In the genomic region with DNA sequence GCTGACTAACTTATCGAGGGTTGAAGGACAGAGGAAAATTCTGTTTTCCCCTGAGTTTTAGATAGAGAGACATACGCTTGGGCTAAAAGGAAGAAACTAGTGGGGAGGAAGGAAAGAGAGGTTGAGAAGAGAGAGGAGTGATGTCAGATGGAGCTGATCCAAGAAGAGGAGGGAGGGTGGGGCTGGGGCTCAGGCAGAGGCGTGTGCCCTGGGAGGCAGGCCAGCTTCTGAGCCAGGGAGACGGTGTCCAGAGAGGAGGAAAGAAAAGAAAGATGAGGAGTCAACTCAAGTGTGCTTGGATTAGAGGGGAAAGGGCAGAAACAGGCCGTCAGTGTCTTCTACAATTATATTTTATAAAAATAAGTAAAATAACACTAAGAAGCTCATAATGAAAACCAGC, we compare ENCODE assay signal across 12 cellular contexts. TPM values are rescaled to one million over a fixed set of nuclear protein-coding genes. Genes with fewer than 3 reads are reported as not detected.
DNase-seq lines count a peak whose midpoint lies in the region; ATAC-seq, FAIRE-seq and TF ChIP-seq lines count a peak whose summit lies in the region.
"Had no signal": no experiment of that assay in that cellular context is flagged by ENCODE, and none has a peak within 500 bp of the region (broad histone marks: within the 10 kb centered on the region; RNA-seq: fewer than 3 reads in every experiment).

No MANE protein-coding gene starts in this region.

- H3K27me3 ChIP-seq in bronchial epithelial cell (ENCODE audit: control insufficient read depth, insufficient read depth, low read length) (peaks cover 12% of the 10 kb centered on the region), hepatocyte (no peaks in the 10 kb centered on the region)

- H3K4me3 ChIP-seq in bronchial epithelial cell (ENCODE audit: low read depth, low read length) (no peak overlapping the region), hepatocyte (no peak overlapping the region)

- H3K9me3 ChIP-seq in hepatocyte (ENCODE audit: low read depth), result no peaks in the 10 kb centered on the region

- peak overlapping the region; percentile 86 for H3K27ac ChIP-seq in hepatocyte
- H3K27ac ChIP-seq: 22Rv1 had no signal

- no peak for ATAC-seq in HG03521 (IDR thresholded peaks at IDR 0.05; ENCODE audit: unreplicated experiment)

- H3K9me2 ChIP-seq in hepatocyte (replicated peaks; ENCODE audit: insufficient read depth), result no peaks in the 10 kb centered on the region

- H3K36me3 ChIP-seq in bronchial epithelial cell (ENCODE audit: control insufficient read depth, insufficient read depth, low read length) (no peaks in the 10 kb centered on the region), hepatocyte (replicated peaks; ENCODE audit: insufficient read depth, low read depth) (no peaks in the 10 kb centered on the region)

- peak overlapping the region; percentile 48 for H3K4me2 ChIP-seq in hepatocyte

- TF ChIP-seq CTCF in bronchial epithelial cell (IDR thresholded peaks at IDR 0.05; ENCODE audit: insufficient read depth, low read length, severe bottlenecking), result no peak
- no peak for TF ChIP-seq CTCF in hepatocyte (IDR thresholded peaks at IDR 0.05; ENCODE audit: poor library complexity)

- H4K20me1 ChIP-seq in hepatocyte (ENCODE audit: insufficient read depth, poor library complexity, severe bottlenecking), result no peaks in the 10 kb centered on the region

- FAIRE-seq in bronchial epithelial cell (lab: Jason Lieb, UNC) (no peak), urothelium cell line (lab: Jason Lieb, UNC) (peak; percentile 76)

- peaks cover 4% of the 10 kb centered on the region for H3K79me2 ChIP-seq in hepatocyte

- H2AFZ ChIP-seq in hepatocyte, result no peak overlapping the region

- peaks cover 37% of the 10 kb centered on the region for H3K4me1 ChIP-seq in hepatocyte (ENCODE audit: insufficient read depth)

- 62% methylated on average over 3 of the region's 5 CpGs for WGBS in hepatocyte (ENCODE audit: low lambda C conversion rate, missing lambda C conversion rate)

- peak; percentile 50 for DNase-seq in DMS 273 (lab: John Stamatoyannopoulos, UW; ENCODE audit: unreplicated experiment)
- DNase-seq in DMS 273 treated with DMSO at 0.1 percent for 48 hours (lab: John Stamatoyannopoulos, UW), result no peak
- DNase-seq in bronchial epithelial cell (ENCODE audit: low read depth), result peak; percentile 51
- DNase-seq in hepatocyte (ENCODE audit: low spot score), result peak; percentile 78
- DNase-seq in urothelium cell line (ENCODE audit: low spot score), result peak; percentile 85
- DNase-seq in DMS53 (lab: John Stamatoyannopoulos, UW), result no peak
- DNase-seq in COLO668 (lab: John Stamatoyannopoulos, UW; ENCODE audit: unreplicated experiment), result no peak
- DNase-seq: activated CD8-positive, alpha-beta memory T cell treated with anti-CD3 and anti-CD28 coated beads, Interleukin-2, amount 50 U/mL, for 4 hours; NCI-H2029 treated with DMSO at 0.1 percent for 48 hours; stimulated activated CD4-positive, alpha-beta T cell treated with anti-CD3 and anti-CD28 coated beads, Interleukin-12 subunit alpha, Interleukin-12 subunit beta, amount 100 ng/mL, for 4 hours had no signal

RNA-seq across cellular contexts. Expression of gene EMILIN2, which starts 56.2 kb away (rescaled TPM):
- total RNA-seq in bronchial epithelial cell, result 0.38 and 1.3 TPM in 2 replicates
- total RNA-seq in hepatocyte, result 10.6 and 11.9 TPM in 2 replicates
- 16.8 and 21.6 TPM in 2 replicates for polyA plus RNA-seq in hepatocyte

Comparison
In these comparisons a context has a peak if more than half of its experiments do, and no peak if none do; other contexts are left out.
1. DNase-seq: peak in DMS 273 (single experiment), bronchial epithelial cell (single experiment), hepatocyte (single experiment) and urothelium cell line (single experiment); none in DMS 273 treated with DMSO at 0.1 percent for 48 hours (single experiment), DMS53 (single experiment) and COLO668 (single experiment).